9 cellular contexts compared by ENCODE assay signal in genomic region chr2:139359818-139360217, GRCh38.
"Had no signal": no experiment of that assay in that cellular context is flagged by ENCODE, and none has a peak within 500 bp of the region (broad histone marks: within the 10 kb centered on the region; RNA-seq: fewer than 3 reads in every experiment).

No MANE protein-coding gene starts in this region.

- H3K4me1 ChIP-seq: HAP-1 had no signal

- H3K4me3 ChIP-seq: GM23248, GM23338, HAP-1 had no signal

- DNase-seq: GM23248, GOT3, H7, H9, HCEC 1CT, HFFc6 had no signal

- H3K36me3 ChIP-seq: HAP-1 had no signal

- ATAC-seq: GM23338, HCT116 had no signal

- H3K9me3 ChIP-seq: HAP-1 had no signal
